In the genomic region with DNA sequence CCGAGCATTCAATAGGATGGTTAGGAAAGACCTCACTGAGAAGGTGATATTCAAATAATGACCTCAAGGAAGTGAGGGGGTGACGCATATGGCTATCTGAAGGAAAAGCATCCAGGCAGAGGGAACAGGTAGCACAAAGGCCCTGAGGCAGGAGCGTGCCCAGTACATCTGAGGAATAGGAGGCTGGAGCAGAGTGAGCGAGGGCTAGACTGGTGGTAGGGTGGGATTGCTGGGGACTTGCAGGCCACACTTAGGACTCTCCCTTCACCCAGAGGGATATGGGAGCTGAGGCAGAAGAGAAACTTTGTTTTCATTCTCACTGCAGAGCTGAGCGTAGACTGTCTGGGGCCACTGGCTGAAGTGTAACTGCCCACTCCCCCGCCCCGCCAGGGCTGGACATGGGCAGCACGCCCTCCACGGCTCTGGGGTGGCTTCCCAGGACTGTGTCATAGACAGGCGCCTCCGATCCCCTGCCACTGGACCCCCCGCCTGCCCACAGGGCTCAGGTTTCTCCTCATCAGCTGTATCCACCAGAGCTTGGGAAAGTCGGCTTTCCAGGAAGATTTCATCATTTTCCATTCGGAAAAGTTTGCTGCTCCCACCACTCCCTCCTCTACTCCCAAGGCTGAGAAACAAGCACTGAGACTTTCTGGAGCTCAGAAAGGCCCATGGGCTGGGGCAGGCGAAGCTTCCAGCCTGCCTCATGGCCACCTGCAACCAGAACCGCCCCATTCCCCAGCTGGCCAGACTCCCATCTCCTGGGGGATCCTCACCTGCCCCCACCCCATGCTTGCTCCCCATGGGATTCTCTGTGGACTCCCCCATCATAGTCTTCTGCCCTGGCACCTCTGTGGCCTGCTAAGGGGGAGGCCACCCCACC, we compare ENCODE assay signal across 20 cellular contexts.
A peak's percentile ranks its signal among the peaks of the same experiment; 100 is the strongest.
DNase-seq lines count a peak whose midpoint lies in the region; ATAC-seq, FAIRE-seq and TF ChIP-seq lines count a peak whose summit lies in the region.
"Had no signal": no experiment of that assay in that cellular context is flagged by ENCODE, and none has a peak within 500 bp of the region (broad histone marks: within the 10 kb centered on the region; RNA-seq: fewer than 3 reads in every experiment).

No MANE protein-coding gene starts in this region.

- FAIRE-seq in pancreas (lab: Jason Lieb, UNC), result no peak

- no peak overlapping the region for H3K4me2 ChIP-seq in Karpas-422 (ENCODE audit: low read depth, low read length, poor library complexity, severe bottlenecking)
- H3K4me2 ChIP-seq: BLaER1 treated with 17β-estradiol and CSF1 and Interleukin-3, amounts not matched to agents 10 nM and 100 nM had no signal

- H3K36me3 ChIP-seq in Peyer's patch (no peaks in the 10 kb centered on the region), pancreas (no peaks in the 10 kb centered on the region), Karpas-422 (ENCODE audit: insufficient read depth, low read length) (no peaks in the 10 kb centered on the region)
- H3K36me3 ChIP-seq: BLaER1 treated with 17β-estradiol and CSF1 and Interleukin-3, amounts not matched to agents 10 nM and 100 nM; cardiac muscle cell; MG63; right atrium auricular region; SJCRH30 had no signal

- peaks cover 0 to 1% (median 0%) of the 10 kb centered on the region in 4 donors for H3K4me1 ChIP-seq in Peyer's patch
- H3K4me1 ChIP-seq in pancreas, result peaks cover 15 to 35% (median 27%) of the 10 kb centered on the region in 3 donors
- H3K4me1 ChIP-seq in Karpas-422 (ENCODE audit: low read length), result no peaks in the 10 kb centered on the region

- H3K9me3 ChIP-seq in Peyer's patch (no peaks in the 10 kb centered on the region), pancreas (no peaks in the 10 kb centered on the region), Karpas-422 (ENCODE audit: low read length) (no peaks in the 10 kb centered on the region)
- H3K9me3 ChIP-seq: BLaER1 treated with 17β-estradiol and CSF1 and Interleukin-3, amounts not matched to agents 10 nM and 100 nM; MG63; right atrium auricular region; SJCRH30 had no signal

- WGBS in pancreas, 2 donors, result 59 to 64% methylated on average over 16 of the region's 16 CpGs

- H4K20me1 ChIP-seq in Karpas-422 (ENCODE audit: insufficient read depth, low read depth, low read length), result no peaks in the 10 kb centered on the region
- H4K20me1 ChIP-seq: BLaER1 treated with 17β-estradiol and CSF1 and Interleukin-3, amounts not matched to agents 10 nM and 100 nM had no signal

- H3K79me2 ChIP-seq in Karpas-422 (ENCODE audit: low read length), result no peaks in the 10 kb centered on the region

- H3K27ac ChIP-seq in Peyer's patch (peak overlapping the region in 1 of 4 donors; percentile 4), pancreas (peak overlapping the region; percentile 33 to 86 (median 70)), Karpas-422 (ENCODE audit: low read length) (no peak overlapping the region)
- H3K27ac ChIP-seq: BLaER1 treated with 17β-estradiol and CSF1 and Interleukin-3, amounts not matched to agents 10 nM and 100 nM; cardiac muscle cell; HL-60; right atrium auricular region; SJCRH30 had no signal

- no peak overlapping the region for H3K9ac ChIP-seq in Karpas-422 (ENCODE audit: low read length)
- H3K9ac ChIP-seq: BLaER1 treated with 17β-estradiol and CSF1 and Interleukin-3, amounts not matched to agents 10 nM and 100 nM had no signal

- H3K27me3 ChIP-seq in Peyer's patch, result no peaks in the 10 kb centered on the region
- H3K27me3 ChIP-seq in pancreas, result no peaks in the 10 kb centered on the region
- H3K27me3 ChIP-seq in Karpas-422 (ENCODE audit: low read length), result no peaks in the 10 kb centered on the region
- H3K27me3 ChIP-seq: BLaER1 treated with 17β-estradiol and CSF1 and Interleukin-3, amounts not matched to agents 10 nM and 100 nM; cardiac muscle cell; MG63; right atrium auricular region; SJCRH30 had no signal

- intact Hi-C loops in pancreas (cut with DNase I), result no loop called here

- no peak for TF ChIP-seq CTCF in Peyer's patch (IDR thresholded peaks at IDR 0.05)
- TF ChIP-seq CTCF in pancreas (IDR thresholded peaks at IDR 0.05), result no peak

- no peak overlapping the region for H2AFZ ChIP-seq in Karpas-422 (ENCODE audit: low read length)

- ATAC-seq in pancreas, result peak; percentile 66 to 75 (median 72)

- H3K9me2 ChIP-seq in Karpas-422 (replicated peaks; ENCODE audit: insufficient read depth, low read length), result no peaks in the 10 kb centered on the region

- DNase-seq in AG20443 (ENCODE audit: low spot score), result peak; percentile 39
- DNase-seq in Peyer's patch, result peak in 2 of 3 donors; percentile 23 to 45
- DNase-seq in islet precursor cell, result peak; percentile 26
- peak in 3 of 6 donors; percentile 39 to 57 (median 46) for DNase-seq in pancreas
- no peak for DNase-seq in Karpas-422
- DNase-seq in NCI-H1092 treated with DMSO at 0.1 percent for 48 hours (lab: John Stamatoyannopoulos, UW), result no peak
- DNase-seq in NOMO-1 treated with DMSO at 0.1 percent for 48 hours (lab: John Stamatoyannopoulos, UW; ENCODE audit: unreplicated experiment), result no peak
- no peak for DNase-seq in GDM1 (lab: John Stamatoyannopoulos, UW)
- DNase-seq: activated CD4-positive, alpha-beta T cell treated with anti-CD3 and anti-CD28 coated beads, Interleukin-2, amount 10 ng/mL, durations not matched to agents 7 days and 5 days; activated gamma-delta T cell; Calu3; left colon; MG63; NCI-H1694 treated with DMSO at 0.1 percent for 48 hours; nucleus accumbens had no signal

- H3K4me3 ChIP-seq in Peyer's patch, result no peak overlapping the region
- H3K4me3 ChIP-seq in pancreas, result no peak overlapping the region
- H3K4me3 ChIP-seq in Karpas-422 (ENCODE audit: low read length), result no peak overlapping the region
- H3K4me3 ChIP-seq: BLaER1 treated with 17β-estradiol and CSF1 and Interleukin-3, amounts not matched to agents 10 nM and 100 nM; cardiac muscle cell; MG63; right atrium auricular region; SJCRH30 had no signal

- TF ChIP-seq POLR2A in Peyer's patch (IDR thresholded peaks at IDR 0.05), result no peak

Comparison
In these comparisons a context has a peak if more than half of its experiments do, and no peak if none do; other contexts are left out.
1. DNase-seq: peak in AG20443 (single experiment), Peyer's patch (2 of 3) and islet precursor cell (single experiment); none in Karpas-422 (single experiment), NCI-H1092 treated with DMSO at 0.1 percent for 48 hours (single experiment), NOMO-1 treated with DMSO at 0.1 percent for 48 hours (single experiment) and GDM1 (single experiment).